25 cellular contexts compared by ENCODE assay signal in the genomic region with DNA sequence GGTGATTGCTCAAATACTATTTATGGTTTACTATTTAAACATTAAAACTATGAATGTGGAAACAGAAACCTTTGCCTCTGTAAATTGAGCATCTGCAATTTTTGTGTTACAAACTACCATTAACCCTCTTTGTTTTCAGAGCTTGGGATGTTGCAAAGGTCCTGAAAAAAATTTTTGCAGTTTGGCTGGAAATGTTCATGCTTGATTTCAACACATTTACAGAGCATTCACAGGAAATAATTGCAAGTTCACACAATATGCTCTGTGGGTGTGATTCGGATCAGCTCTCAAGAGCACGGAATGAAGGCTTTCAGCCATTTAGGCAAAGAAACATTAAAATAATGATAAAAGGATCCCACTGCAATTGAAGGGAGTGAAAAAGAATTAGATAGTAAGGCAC.
DNase-seq lines count a peak whose midpoint lies in the region; ATAC-seq, FAIRE-seq and TF ChIP-seq lines count a peak whose summit lies in the region.
"Had no signal": no experiment of that assay in that cellular context is flagged by ENCODE, and none has a peak within 500 bp of the region (broad histone marks: within the 10 kb centered on the region; RNA-seq: fewer than 3 reads in every experiment).

No MANE protein-coding gene starts in this region.

- H3K4me1 Mint-ChIP-seq in MCF 10A (ENCODE audit: insufficient read depth, unreplicated experiment), result no peaks in the 10 kb centered on the region
- peaks cover 10% of the 10 kb centered on the region for H3K4me1 Mint-ChIP-seq in WTC11

- no peak overlapping the region for H3K4me3 Mint-ChIP-seq in MCF 10A (ENCODE audit: unreplicated experiment)
- H3K4me3 Mint-ChIP-seq in WTC11, result no peak overlapping the region
- H3K4me3 Mint-ChIP-seq: CD4-positive, alpha-beta T cell; GM23338; HFFc6 had no signal

- BruUV-seq in mammary epithelial cell (replicated peaks; lab: Mats Ljungman, UMichigan) (no TSS peak), MCF 10A (replicated peaks; lab: Mats Ljungman, UMichigan) (no TSS peak)

- H3K27me3 Mint-ChIP-seq in MCF 10A (ENCODE audit: insufficient read depth, unreplicated experiment) (no peaks in the 10 kb centered on the region), WTC11 (ENCODE audit: low read depth) (peaks cover 14% of the 10 kb centered on the region)

- no peaks in the 10 kb centered on the region for H3K9me3 ChIP-seq in mammary epithelial cell (replicated peaks; ENCODE audit: insufficient read depth, low read length)
- no peaks in the 10 kb centered on the region for H3K9me3 ChIP-seq in small intestine (ENCODE audit: control insufficient read depth, low read depth)
- H3K9me3 ChIP-seq: HAP-1 had no signal

- in situ Hi-C loops in mammary epithelial cell (cut with MboI; ENCODE audit: low sequenced_read_pairs in 2 of 2), result no loop called here

- H3K4me1 ChIP-seq in mammary epithelial cell (ENCODE audit: insufficient read depth, low read length), result no peaks in the 10 kb centered on the region
- no peaks in the 10 kb centered on the region for H3K4me1 ChIP-seq in small intestine (ENCODE audit: control insufficient read depth in 2 of 2, insufficient read depth in 1 of 2, low read depth in 1 of 2, low read length in 1 of 2)
- H3K4me1 ChIP-seq: BLaER1 treated with 17β-estradiol and CSF1 and Interleukin-3, amounts not matched to agents 10 nM and 100 nM had no signal

- peak overlapping the region; percentile 43 for H2AFZ ChIP-seq in mammary epithelial cell (ENCODE audit: low read depth, low read length)
- H2AFZ ChIP-seq: GM23338 had no signal

- H3K27ac ChIP-seq in mammary epithelial cell (ENCODE audit: insufficient read depth, low read depth, low read length) (no peak overlapping the region), small intestine (ENCODE audit: low read depth in 1 of 2, low read length in 1 of 2) (no peak overlapping the region)
- H3K27ac ChIP-seq: BLaER1 treated with 17β-estradiol and CSF1 and Interleukin-3, amounts not matched to agents 10 nM and 100 nM had no signal

- H4K20me1 ChIP-seq in mammary epithelial cell (ENCODE audit: insufficient read depth, low read length), result no peaks in the 10 kb centered on the region
- H4K20me1 ChIP-seq: BLaER1 treated with 17β-estradiol and CSF1 and Interleukin-3, amounts not matched to agents 10 nM and 100 nM had no signal

- dilution Hi-C loops in mammary epithelial cell (cut with HindIII; ENCODE audit: low sequenced_read_pairs), result no loop called here

- H3K36me3 Mint-ChIP-seq in MCF 10A (ENCODE audit: insufficient read depth, unreplicated experiment) (no peaks in the 10 kb centered on the region), WTC11 (no peaks in the 10 kb centered on the region)

- H3K27ac Mint-ChIP-seq in MCF 10A (ENCODE audit: low read depth, unreplicated experiment) (no peak overlapping the region), WTC11 (no peak overlapping the region)
- H3K27ac Mint-ChIP-seq: CD4-positive, alpha-beta T cell; GM23338; HFFc6 had no signal

- H3K9me3 Mint-ChIP-seq in MCF 10A (ENCODE audit: unreplicated experiment), result no peaks in the 10 kb centered on the region
- no peaks in the 10 kb centered on the region for H3K9me3 Mint-ChIP-seq in WTC11
- H3K9me3 Mint-ChIP-seq: CD4-positive, alpha-beta T cell; GM23338; HFFc6 had no signal

- CTCF ChIA-PET in mammary epithelial cell (lab: Charles Lee; ENCODE audit: low non-redundant PET), result no interaction called here
- CTCF ChIA-PET in MCF 10A (lab: Yijun Ruan, JAX), result no interaction called here
- CTCF ChIA-PET in WTC11 (lab: Charles Lee), result no interaction called here

- H3K79me2 ChIP-seq in mammary epithelial cell (ENCODE audit: insufficient read depth, low read length), result no peaks in the 10 kb centered on the region

- TF ChIP-seq CTCF in mammary epithelial cell (conservative IDR thresholded peaks at IDR 0.05 in 1 of 2, IDR thresholded peaks at IDR 0.05 in 1 of 2; ENCODE audit: extremely low read depth in 1 of 2, insufficient read depth in 1 of 2, low read depth in 1 of 2, low read length in 2 of 2) (no peak), MCF 10A (IDR thresholded peaks at IDR 0.05; ENCODE audit: unreplicated experiment) (no peak), WTC11 (IDR thresholded peaks at IDR 0.05) (no peak), D721Med (IDR thresholded peaks at IDR 0.05; ENCODE audit: insufficient read depth, missing control alignments) (no peak)

- H3K36me3 ChIP-seq in mammary epithelial cell (ENCODE audit: insufficient read depth, low read length) (no peaks in the 10 kb centered on the region), small intestine (ENCODE audit: control insufficient read depth in 2 of 2, insufficient read depth in 2 of 2, low read length in 2 of 2) (no peaks in the 10 kb centered on the region)
- H3K36me3 ChIP-seq: BLaER1 treated with 17β-estradiol and CSF1 and Interleukin-3, amounts not matched to agents 10 nM and 100 nM; HAP-1 had no signal

- 4% methylated on average over 2 of the region's 2 CpGs for WGBS in mammary epithelial cell (ENCODE audit: low coverage, missing lambda C conversion rate)
- WGBS in small intestine, 3 donors, result 72 to 96% (median 95%) methylated on average over 2 of the region's 2 CpGs

- no peak overlapping the region for H3K4me2 ChIP-seq in mammary epithelial cell (ENCODE audit: insufficient read depth, low read depth, low read length)
- H3K4me2 ChIP-seq: BLaER1 treated with 17β-estradiol and CSF1 and Interleukin-3, amounts not matched to agents 10 nM and 100 nM; GM23338 had no signal

- no peak for ATAC-seq in WTC11
- ATAC-seq: GM23338, Panc1 had no signal

- intact Hi-C loops in mammary epithelial cell (cut with micrococcal nuclease) (loop anchor here (10.0 kb wide), 2 partner anchors 130 to 190 kb away; no protein-coding TSS in a partner anchor), MCF 10A (cut with micrococcal nuclease) (no loop called here)

- POLR2A ChIA-PET in MCF 10A (lab: Yijun Ruan, JAX) (no interaction called here), WTC11 (lab: Charles Lee) (no interaction called here)

- FAIRE-seq in D721Med (lab: Jason Lieb, UNC) (no peak), small intestine (lab: Jason Lieb, UNC) (no peak)
- FAIRE-seq: GM18507 had no signal

- H3K27me3 ChIP-seq in mammary epithelial cell (ENCODE audit: insufficient read depth, low read length), result no peaks in the 10 kb centered on the region
- H3K27me3 ChIP-seq in small intestine (ENCODE audit: control insufficient read depth in 2 of 2, insufficient read depth in 2 of 2, low read length in 2 of 2), result no peaks in the 10 kb centered on the region
- H3K27me3 ChIP-seq: BLaER1 treated with 17β-estradiol and CSF1 and Interleukin-3, amounts not matched to agents 10 nM and 100 nM had no signal

- H3K9ac ChIP-seq in mammary epithelial cell (ENCODE audit: insufficient read depth, low read length), result no peak overlapping the region
- H3K9ac ChIP-seq: BLaER1 treated with 17β-estradiol and CSF1 and Interleukin-3, amounts not matched to agents 10 nM and 100 nM had no signal

- DNase-seq in mammary epithelial cell (no peak), MCF 10A (ENCODE audit: unreplicated experiment) (no peak), dermis blood vessel endothelial cell (peak; percentile 29), fibroblast of the conjunctiva (ENCODE audit: low read depth) (peak; percentile 5), WTC11 (ENCODE audit: low spot score) (no peak), D721Med (ENCODE audit: insufficient read length, low spot score) (no peak), small intestine (no peak), activated T-cell treated with anti-CD3 and anti-CD28 coated beads for 4 hours (no peak)
- DNase-seq: 8988T; CD4-positive, alpha-beta T cell; DMS53; HFFc6; KBM-7; MM.1S; NCI-H1417; NCI-H1694; NCI-H2029 treated with DMSO at 0.1 percent for 48 hours; NCI-H2227 treated with DMSO at 0.1 percent for 48 hours; NCI-H526 treated with DMSO at 0.1 percent for 48 hours; SHP77 treated with DMSO at 0.1 percent for 48 hours had no signal

- H3K4me3 ChIP-seq in mammary epithelial cell (replicated peaks in 1 of 3; ENCODE audit: insufficient read depth in 1 of 3, low read depth in 2 of 3, low read length in 3 of 3) (no peak overlapping the region), small intestine (ENCODE audit: low read depth in 1 of 2, low read length in 2 of 2) (no peak overlapping the region)
- H3K4me3 ChIP-seq: BLaER1 treated with 17β-estradiol and CSF1 and Interleukin-3, amounts not matched to agents 10 nM and 100 nM; GM23338; HAP-1 had no signal

TF ChIP-seq in WTC11, 78 proteins besides CTCF, POLR2A, EP300 and RAD21:
- TF ChIP-seq IRF2 (CRISPR knock-in tag; IDR thresholded peaks at IDR 0.05; ENCODE audit: borderline replicate concordance, low read depth) (no peak), ZNF423 (CRISPR knock-in tag; IDR thresholded peaks at IDR 0.05) (no peak), KAT7 (CRISPR knock-in tag; IDR thresholded peaks at IDR 0.05; ENCODE audit: borderline replicate concordance) (no peak), ELF4 (CRISPR knock-in tag; IDR thresholded peaks at IDR 0.05; ENCODE audit: low read depth) (no peak), CBFB (CRISPR knock-in tag; IDR thresholded peaks at IDR 0.05; ENCODE audit: low read depth) (no peak)
- TF ChIP-seq, protein P1, sequence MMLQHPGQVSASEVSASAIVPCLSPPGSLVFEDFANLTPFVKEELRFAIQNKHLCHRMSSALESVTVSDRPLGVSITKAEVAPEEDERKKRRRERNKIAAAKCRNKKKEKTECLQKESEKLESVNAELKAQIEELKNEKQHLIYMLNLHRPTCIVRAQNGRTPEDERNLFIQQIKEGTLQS (CRISPR knock-in tag; conservative IDR thresholded peaks at IDR 0.05), result no peak
- TF ChIP-seq, protein P2, sequence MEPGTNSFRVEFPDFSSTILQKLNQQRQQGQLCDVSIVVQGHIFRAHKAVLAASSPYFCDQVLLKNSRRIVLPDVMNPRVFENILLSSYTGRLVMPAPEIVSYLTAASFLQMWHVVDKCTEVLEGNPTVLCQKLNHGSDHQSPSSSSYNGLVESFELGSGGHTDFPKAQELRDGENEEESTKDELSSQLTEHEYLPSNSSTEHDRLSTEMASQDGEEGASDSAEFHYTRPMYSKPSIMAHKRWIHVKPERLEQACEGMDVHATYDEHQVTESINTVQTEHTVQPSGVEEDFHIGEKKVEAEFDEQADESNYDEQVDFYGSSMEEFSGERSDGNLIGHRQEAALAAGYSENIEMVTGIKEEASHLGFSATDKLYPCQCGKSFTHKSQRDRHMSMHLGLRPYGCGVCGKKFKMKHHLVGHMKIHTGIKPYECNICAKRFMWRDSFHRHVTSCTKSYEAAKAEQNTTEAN (CRISPR knock-in tag; IDR thresholded peaks at IDR 0.05), result no peak

Comparison
In these comparisons a context has a peak if more than half of its experiments do, and no peak if none do; other contexts are left out.
1. DNase-seq: peak in dermis blood vessel endothelial cell (single experiment) and fibroblast of the conjunctiva (single experiment); none in mammary epithelial cell (single experiment), MCF 10A (single experiment), WTC11 (single experiment), D721Med (single experiment), small intestine (single experiment) and activated T-cell treated with anti-CD3 and anti-CD28 coated beads for 4 hours (single experiment).